Comparison of ENCODE assay signal across 8 cellular contexts in genomic region chr6:157184202-157185015, GRCh38.
A peak's percentile ranks its signal among the peaks of the same experiment; 100 is the strongest.
DNase-seq lines count a peak whose midpoint lies in the region; ATAC-seq and TF ChIP-seq lines count a peak whose summit lies in the region.

No MANE protein-coding gene starts in this region.

- H3K36me3 ChIP-seq in OCI-LY7 (ENCODE audit: insufficient read depth, low read length): peaks cover 78% of the 10 kb centered on the region

- TF ChIP-seq CTCF in CD4-positive, alpha-beta T cell (IDR thresholded peaks at IDR 0.05): peak; percentile 63
- TF ChIP-seq CTCF in OCI-LY7 (conservative IDR thresholded peaks at IDR 0.05; ENCODE audit: low read length): peak; percentile 85

- intact Hi-C loops in CD4-positive, alpha-beta T cell (cut with DNase I, micrococcal nuclease): loop anchor here (1.0 to 5.0 kb wide), 5 partner anchors 150 to 1857 kb away; no protein-coding TSS in a partner anchor
- intact Hi-C loops in OCI-LY7 (cut with micrococcal nuclease; ENCODE audit: unreplicated experiment): loop anchor here (1.0 to 10.0 kb wide), 3 partner anchors 150 to 620 kb away; no protein-coding TSS in a partner anchor

- no peak overlapping the region for H2AFZ ChIP-seq in OCI-LY7 (ENCODE audit: low read length)

- H3K9me3 Mint-ChIP-seq in CD4-positive, alpha-beta T cell: no peaks in the 10 kb centered on the region
- H3K9me3 Mint-ChIP-seq in activated T-cell treated with anti-CD3 and anti-CD28 coated beads, Interleukin-2, amount 50 U/mL, for 72 hours: no peaks in the 10 kb centered on the region
- no peaks in the 10 kb centered on the region for H3K9me3 Mint-ChIP-seq in natural killer cell treated with Interleukin-12 subunit alpha and Interleukin-12 subunit beta and Interleukin-15 and Interleukin-18, amount 100 ng/mL, for 72 hours
- H3K9me3 Mint-ChIP-seq in stimulated activated naive B cell treated with anti-CD40 and anti-IgM and Interleukin-4, amounts not matched to agents 10 μg/mL and 1 μg/mL and 100 μg/mL, for 72 hours: no peaks in the 10 kb centered on the region

- no peaks in the 10 kb centered on the region for H3K79me2 ChIP-seq in OCI-LY7 (ENCODE audit: insufficient read depth, low read depth, low read length)

- POLR2A ChIA-PET in CD4-positive, alpha-beta T cell (lab: Charles Lee): interaction anchor here (0.6 to 1.3 kb wide), 2 partner anchors 90 to 147 kb away, joined by 3 to 4 read pairs; no protein-coding TSS in a partner anchor
- POLR2A ChIA-PET in OCI-LY7 (lab: Charles Lee): no interaction called here

- H3K27ac ChIP-seq in CD4-positive, alpha-beta T cell (ENCODE audit: low read depth, low read length): no peak overlapping the region
- H3K27ac ChIP-seq in OCI-LY7 (ENCODE audit: low read depth, low read length, poor library complexity, severe bottlenecking): no peak overlapping the region

- peak; percentile 85 for ATAC-seq in CD4-positive, alpha-beta T cell (ENCODE audit: poor library complexity)
- ATAC-seq in HG03280 (IDR thresholded peaks at IDR 0.05; ENCODE audit: unreplicated experiment): peak; percentile 83
- peak; percentile 70 to 82 for ATAC-seq in activated T-cell treated with anti-CD3 and anti-CD28 coated beads, Interleukin-2, amount 50 U/mL, for 72 hours (replicated peaks in 1 of 2)
- ATAC-seq in natural killer cell treated with Interleukin-12 subunit alpha and Interleukin-12 subunit beta and Interleukin-15 and Interleukin-18, amount 100 ng/mL, for 72 hours: peak; percentile 81 to 82
- peak; percentile 58 to 67 for ATAC-seq in stimulated activated naive B cell treated with anti-CD40 and anti-IgM and Interleukin-4, amounts not matched to agents 10 μg/mL and 1 μg/mL and 100 μg/mL, for 72 hours (replicated peaks)
- ATAC-seq in GM21367 (IDR thresholded peaks at IDR 0.05; ENCODE audit: unreplicated experiment): no peak

- peaks cover 94% of the 10 kb centered on the region for H3K36me3 Mint-ChIP-seq in CD4-positive, alpha-beta T cell (ENCODE audit: low read depth)
- peaks cover 0 to 7% of the 10 kb centered on the region in 2 donors for H3K36me3 Mint-ChIP-seq in activated T-cell treated with anti-CD3 and anti-CD28 coated beads, Interleukin-2, amount 50 U/mL, for 72 hours (ENCODE audit: insufficient read depth in 2 of 2)
- no peaks in the 10 kb centered on the region for H3K36me3 Mint-ChIP-seq in natural killer cell treated with Interleukin-12 subunit alpha and Interleukin-12 subunit beta and Interleukin-15 and Interleukin-18, amount 100 ng/mL, for 72 hours
- H3K36me3 Mint-ChIP-seq in stimulated activated naive B cell treated with anti-CD40 and anti-IgM and Interleukin-4, amounts not matched to agents 10 μg/mL and 1 μg/mL and 100 μg/mL, for 72 hours: peaks cover 25 to 37% of the 10 kb centered on the region in 2 donors

- DNase-seq in CD4-positive, alpha-beta T cell: peak; percentile 35 to 64 (median 50)
- peak; percentile 56 for DNase-seq in OCI-LY7 (ENCODE audit: low spot score)
- DNase-seq in activated T-cell treated with anti-CD3 and anti-CD28 coated beads, Interleukin-2, amount 50 U/mL, for 72 hours: peak; percentile 57 to 69
- DNase-seq in fibroblast of gingiva (ENCODE audit: low read depth): peak; percentile 54
- DNase-seq in natural killer cell treated with Interleukin-12 subunit alpha and Interleukin-12 subunit beta and Interleukin-15 and Interleukin-18, amount 100 ng/mL, for 72 hours (ENCODE audit: low spot score): peak; percentile 72
- DNase-seq in stimulated activated naive B cell treated with anti-CD40 and anti-IgM and Interleukin-4, amounts not matched to agents 10 μg/mL and 1 μg/mL and 100 μg/mL, for 72 hours: peak; percentile 9

- H3K4me1 ChIP-seq in OCI-LY7 (ENCODE audit: insufficient read depth, low read length, poor library complexity, severe bottlenecking): no peaks in the 10 kb centered on the region

- H3K9me2 ChIP-seq in OCI-LY7 (ENCODE audit: insufficient read depth, low read length): no peaks in the 10 kb centered on the region

- H3K9me3 ChIP-seq in CD4-positive, alpha-beta T cell (ENCODE audit: control insufficient read depth, low read length): no peaks in the 10 kb centered on the region
- H3K9me3 ChIP-seq in OCI-LY7 (ENCODE audit: low read length): no peaks in the 10 kb centered on the region

- no peaks in the 10 kb centered on the region for H4K20me1 ChIP-seq in OCI-LY7 (ENCODE audit: insufficient read depth, low read length)

- H3K4me1 Mint-ChIP-seq in CD4-positive, alpha-beta T cell (ENCODE audit: low read depth): peaks cover 21% of the 10 kb centered on the region
- H3K4me1 Mint-ChIP-seq in activated T-cell treated with anti-CD3 and anti-CD28 coated beads, Interleukin-2, amount 50 U/mL, for 72 hours (ENCODE audit: low read depth): peaks cover 6% of the 10 kb centered on the region
- peaks cover 16 to 18% of the 10 kb centered on the region in 2 donors for H3K4me1 Mint-ChIP-seq in natural killer cell treated with Interleukin-12 subunit alpha and Interleukin-12 subunit beta and Interleukin-15 and Interleukin-18, amount 100 ng/mL, for 72 hours (ENCODE audit: low read depth in 2 of 2)
- H3K4me1 Mint-ChIP-seq in stimulated activated naive B cell treated with anti-CD40 and anti-IgM and Interleukin-4, amounts not matched to agents 10 μg/mL and 1 μg/mL and 100 μg/mL, for 72 hours: no peaks in the 10 kb centered on the region

- H3K27me3 ChIP-seq in CD4-positive, alpha-beta T cell (ENCODE audit: control insufficient read depth, insufficient read depth, low read length): no peaks in the 10 kb centered on the region

- no peak overlapping the region for H3K4me3 Mint-ChIP-seq in CD4-positive, alpha-beta T cell
- no peak overlapping the region for H3K4me3 Mint-ChIP-seq in activated T-cell treated with anti-CD3 and anti-CD28 coated beads, Interleukin-2, amount 50 U/mL, for 72 hours
- no peak overlapping the region for H3K4me3 Mint-ChIP-seq in natural killer cell treated with Interleukin-12 subunit alpha and Interleukin-12 subunit beta and Interleukin-15 and Interleukin-18, amount 100 ng/mL, for 72 hours
- H3K4me3 Mint-ChIP-seq in stimulated activated naive B cell treated with anti-CD40 and anti-IgM and Interleukin-4, amounts not matched to agents 10 μg/mL and 1 μg/mL and 100 μg/mL, for 72 hours: no peak overlapping the region

- H3K27ac Mint-ChIP-seq in CD4-positive, alpha-beta T cell: no peak overlapping the region
- H3K27ac Mint-ChIP-seq in activated T-cell treated with anti-CD3 and anti-CD28 coated beads, Interleukin-2, amount 50 U/mL, for 72 hours: no peak overlapping the region
- peak overlapping the region in 1 of 2 donors; percentile 12 for H3K27ac Mint-ChIP-seq in natural killer cell treated with Interleukin-12 subunit alpha and Interleukin-12 subunit beta and Interleukin-15 and Interleukin-18, amount 100 ng/mL, for 72 hours
- H3K27ac Mint-ChIP-seq in stimulated activated naive B cell treated with anti-CD40 and anti-IgM and Interleukin-4, amounts not matched to agents 10 μg/mL and 1 μg/mL and 100 μg/mL, for 72 hours: no peak overlapping the region

- H3K4me2 ChIP-seq in OCI-LY7 (ENCODE audit: low read length): no peak overlapping the region

- CTCF ChIA-PET in CD4-positive, alpha-beta T cell (lab: Charles Lee): interaction anchor here (0.6 to 1.3 kb wide), 6 partner anchors 10 to 537 kb away, joined by 3 to 9 read pairs (median 3); no protein-coding TSS in a partner anchor
- CTCF ChIA-PET in OCI-LY7 (lab: Charles Lee; ENCODE audit: unreplicated experiment): no interaction called here

- no TSS peak for BruUV-seq in OCI-LY7 (replicated peaks; lab: Mats Ljungman, UMichigan)

- no peaks in the 10 kb centered on the region for H3K27me3 Mint-ChIP-seq in CD4-positive, alpha-beta T cell
- H3K27me3 Mint-ChIP-seq in activated T-cell treated with anti-CD3 and anti-CD28 coated beads, Interleukin-2, amount 50 U/mL, for 72 hours (ENCODE audit: low read depth): no peaks in the 10 kb centered on the region
- no peaks in the 10 kb centered on the region for H3K27me3 Mint-ChIP-seq in natural killer cell treated with Interleukin-12 subunit alpha and Interleukin-12 subunit beta and Interleukin-15 and Interleukin-18, amount 100 ng/mL, for 72 hours
- no peaks in the 10 kb centered on the region for H3K27me3 Mint-ChIP-seq in stimulated activated naive B cell treated with anti-CD40 and anti-IgM and Interleukin-4, amounts not matched to agents 10 μg/mL and 1 μg/mL and 100 μg/mL, for 72 hours

- no peak overlapping the region for H3K4me3 ChIP-seq in OCI-LY7 (ENCODE audit: low read depth, low read length, poor library complexity, severe bottlenecking)

Comparison
In these comparisons a context has a peak if more than half of its experiments do, and no peak if none do; other contexts are left out.
1. DNase-seq: peak in every context shown above with its lines; median percentile 72 in natural killer cell treated with Interleukin-12 subunit alpha and Interleukin-12 subunit beta and Interleukin-15 and Interleukin-18, amount 100 ng/mL, for 72 hours; 63 in activated T-cell treated with anti-CD3 and anti-CD28 coated beads, Interleukin-2, amount 50 U/mL, for 72 hours; 56 in OCI-LY7; 54 in fibroblast of gingiva; 50 in CD4-positive, alpha-beta T cell; 9 in stimulated activated naive B cell treated with anti-CD40 and anti-IgM and Interleukin-4, amounts not matched to agents 10 μg/mL and 1 μg/mL and 100 μg/mL, for 72 hours.